In genomic region chr4:125313989-125314602, GRCh38 we compare ENCODE assay signal across 8 cellular contexts. TPM values are rescaled to one million over a fixed set of nuclear protein-coding genes. Genes with fewer than 3 reads are reported as not detected.
A peak's percentile ranks its signal among the peaks of the same experiment; 100 is the strongest.
DNase-seq lines count a peak whose midpoint lies in the region; ATAC-seq and TF ChIP-seq lines count a peak whose summit lies in the region.

No MANE protein-coding gene starts in this region.

- H3K27ac Mint-ChIP-seq in CD4-positive, CD25-positive, alpha-beta regulatory T cell: no peak overlapping the region
- H3K27ac Mint-ChIP-seq in neural progenitor cell: peak overlapping the region; percentile 83

- no peak for ATAC-seq in CD4-positive, CD25-positive, alpha-beta regulatory T cell (ENCODE audit: low read depth in 2 of 2)
- no peak for ATAC-seq in HG02798 (IDR thresholded peaks at IDR 0.05; ENCODE audit: poor library complexity, unreplicated experiment)
- ATAC-seq in HG03108 (IDR thresholded peaks at IDR 0.05; ENCODE audit: unreplicated experiment): no peak

- 2 to 3% methylated on average over 6 of the region's 6 CpGs for WGBS in ectodermal cell, 2 experiments

- no peak for DNase-seq in CD4-positive, CD25-positive, alpha-beta regulatory T cell
- DNase-seq in LNCaP clone FGC (ENCODE audit: low read depth) (no peak), neural progenitor cell (ENCODE audit: low spot score) (peak; percentile 78), NAMALWA (ENCODE audit: low spot score) (no peak), NCI-H2029 (lab: John Stamatoyannopoulos, UW) (no peak)

- no peak overlapping the region for H3K4me3 ChIP-seq in CD4-positive, CD25-positive, alpha-beta regulatory T cell (ENCODE audit: low read depth, low read length)
- H3K4me3 ChIP-seq in LNCaP clone FGC (ENCODE audit: low read depth, low read length): peak overlapping the region; percentile 67
- H3K4me3 ChIP-seq in ectodermal cell (ENCODE audit: insufficient read depth, low read depth, low read length): peak overlapping the region; percentile 81
- peak overlapping the region; percentile 97 for H3K4me3 ChIP-seq in neural progenitor cell

- no peak overlapping the region for H3K27ac ChIP-seq in CD4-positive, CD25-positive, alpha-beta regulatory T cell (ENCODE audit: insufficient read depth, low read length, poor library complexity, severe bottlenecking)
- H3K27ac ChIP-seq in ectodermal cell (ENCODE audit: insufficient read depth, low read depth, low read length, poor library complexity, severe bottlenecking): peak overlapping the region; percentile 85
- peak overlapping the region; percentile 85 for H3K27ac ChIP-seq in neural progenitor cell

- no peak overlapping the region for H3K9ac ChIP-seq in neural progenitor cell

- peak overlapping the region; percentile 95 for H2AFZ ChIP-seq in neural progenitor cell (replicated peaks)

- peaks cover 0 to 35% (median 7%) of the 10 kb centered on the region in 4 donors for H3K4me1 Mint-ChIP-seq in CD4-positive, CD25-positive, alpha-beta regulatory T cell
- peaks cover 28% of the 10 kb centered on the region for H3K4me1 Mint-ChIP-seq in neural progenitor cell

- peaks cover 57% of the 10 kb centered on the region for H3K27me3 Mint-ChIP-seq in CD4-positive, CD25-positive, alpha-beta regulatory T cell
- peaks cover 10% of the 10 kb centered on the region for H3K27me3 Mint-ChIP-seq in neural progenitor cell (ENCODE audit: insufficient read depth, low read depth)

- peaks cover 0 to 3% of the 10 kb centered on the region in 2 experiments for H3K9me3 ChIP-seq in CD4-positive, CD25-positive, alpha-beta regulatory T cell (ENCODE audit: control insufficient read depth in 2 of 2, low read length in 2 of 2)
- H3K9me3 ChIP-seq in ectodermal cell (ENCODE audit: control insufficient read depth, low read length) (no peaks in the 10 kb centered on the region), neural progenitor cell (ENCODE audit: low read depth) (no peaks in the 10 kb centered on the region)

- H3K27me3 ChIP-seq in CD4-positive, CD25-positive, alpha-beta regulatory T cell (ENCODE audit: control insufficient read depth, insufficient read depth, low read length): peaks cover 16% of the 10 kb centered on the region
- H3K27me3 ChIP-seq in ectodermal cell (ENCODE audit: control insufficient read depth, insufficient read depth, low read length, poor library complexity, severe bottlenecking): peaks cover 9% of the 10 kb centered on the region
- no peaks in the 10 kb centered on the region for H3K27me3 ChIP-seq in neural progenitor cell

- H3K4me2 ChIP-seq in neural progenitor cell: peak overlapping the region; percentile 91

- peaks cover 30% of the 10 kb centered on the region for H3F3A ChIP-seq in neural progenitor cell (ENCODE audit: low read depth)

- H3K9me3 Mint-ChIP-seq in CD4-positive, CD25-positive, alpha-beta regulatory T cell: peaks cover 0 to 7% (median 0%) of the 10 kb centered on the region in 7 donors
- peaks cover 9% of the 10 kb centered on the region for H3K9me3 Mint-ChIP-seq in neural progenitor cell

- peaks cover 35% of the 10 kb centered on the region for H3K79me2 ChIP-seq in neural progenitor cell (ENCODE audit: low read depth)

- TF ChIP-seq CTCF in LNCaP clone FGC (IDR thresholded peaks at IDR 0.05; ENCODE audit: control insufficient read depth, extremely low read depth, insufficient read depth) (no peak), neural progenitor cell (IDR thresholded peaks at IDR 0.05) (no peak)

- H3K36me3 Mint-ChIP-seq in CD4-positive, CD25-positive, alpha-beta regulatory T cell: no peaks in the 10 kb centered on the region
- H3K36me3 Mint-ChIP-seq in neural progenitor cell: peaks cover 15% of the 10 kb centered on the region

- H3K4me3 Mint-ChIP-seq in CD4-positive, CD25-positive, alpha-beta regulatory T cell: peak overlapping the region; percentile 63 to 86 (median 78)
- peak overlapping the region; percentile 94 for H3K4me3 Mint-ChIP-seq in neural progenitor cell

- H3K36me3 ChIP-seq in CD4-positive, CD25-positive, alpha-beta regulatory T cell (ENCODE audit: control insufficient read depth, insufficient read depth, low read length): no peaks in the 10 kb centered on the region
- peaks cover 6% of the 10 kb centered on the region for H3K36me3 ChIP-seq in ectodermal cell (ENCODE audit: control insufficient read depth, insufficient read depth, low read length)
- H3K36me3 ChIP-seq in neural progenitor cell: no peaks in the 10 kb centered on the region

- H4K20me1 ChIP-seq in neural progenitor cell (ENCODE audit: low read depth): peaks cover 16% of the 10 kb centered on the region

- H3K4me1 ChIP-seq in CD4-positive, CD25-positive, alpha-beta regulatory T cell (ENCODE audit: control insufficient read depth, insufficient read depth, low read length, poor library complexity, severe bottlenecking): peaks cover 29% of the 10 kb centered on the region
- H3K4me1 ChIP-seq in ectodermal cell (ENCODE audit: control insufficient read depth, insufficient read depth, low read length) (no peaks in the 10 kb centered on the region), neural progenitor cell (peaks cover 12% of the 10 kb centered on the region)

RNA-seq across cellular contexts. Expression of gene FAT4, which starts 0.7 kb away (rescaled TPM):
- total RNA-seq in CD4-positive, CD25-positive, alpha-beta regulatory T cell: 0.02 TPM
- polyA plus RNA-seq in CD4-positive, CD25-positive, alpha-beta regulatory T cell: not detected
- 5.2 TPM for polyA plus RNA-seq in ectodermal cell (2013, experiment 1 of 4)
- 5.1 TPM for polyA plus RNA-seq in ectodermal cell (2013, experiment 2 of 4)
- 5.2 TPM for polyA plus RNA-seq in ectodermal cell (2013, experiment 3 of 4)
- 7.5 TPM for polyA plus RNA-seq in ectodermal cell (2013, experiment 4 of 4)
- total RNA-seq in neural progenitor cell (ENCODE audit: low replicate concordance): 7.4 and 8.5 TPM in 2 replicates
